ENCODE assay signal across 34 cellular contexts in the genomic region with DNA sequence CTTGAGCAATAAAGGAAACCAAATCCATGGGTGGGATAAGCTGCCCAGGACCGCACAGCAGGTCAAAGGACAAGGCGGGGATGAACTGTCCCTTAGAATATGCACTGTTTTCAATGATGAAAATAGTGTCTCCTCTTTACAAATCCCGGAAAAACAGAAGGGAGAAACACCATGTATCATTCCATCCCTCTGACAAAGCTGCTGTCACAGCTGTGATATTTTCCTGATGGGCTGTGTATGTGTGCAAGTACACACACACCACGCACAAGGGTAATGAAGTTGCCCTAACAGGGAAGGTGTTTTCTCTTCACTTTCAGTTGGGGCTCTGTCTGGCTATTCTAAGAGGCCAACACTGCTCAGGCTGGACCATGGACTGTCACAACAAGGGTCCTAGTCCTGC.
DNase-seq lines count a peak whose midpoint lies in the region; ATAC-seq, FAIRE-seq and TF ChIP-seq lines count a peak whose summit lies in the region.
"Had no signal": no experiment of that assay in that cellular context is flagged by ENCODE, and none has a peak within 500 bp of the region (broad histone marks: within the 10 kb centered on the region; RNA-seq: fewer than 3 reads in every experiment).

No MANE protein-coding gene starts in this region.

- dilution Hi-C loops in mammary epithelial cell (cut with HindIII; ENCODE audit: low sequenced_read_pairs): loop anchor here (5.0 kb wide), 1 partner anchor 38 kb away; no protein-coding TSS in a partner anchor

- H3F3A ChIP-seq in smooth muscle cell (ENCODE audit: low read depth): peaks cover 64% of the 10 kb centered on the region

- H3K4me3 Mint-ChIP-seq in MCF 10A (ENCODE audit: unreplicated experiment): no peak overlapping the region
- H3K4me3 Mint-ChIP-seq: activated naive CD8-positive, alpha-beta T cell treated with anti-CD3 and anti-CD28 coated beads for 36 hours; endodermal cell; naive thymus-derived CD8-positive, alpha-beta T cell; stimulated activated naive CD8-positive, alpha-beta T cell treated with anti-CD3 and anti-CD28 coated beads, Interleukin-15, amount 100 ng/mL, for 72 hours had no signal

- peaks cover 94% of the 10 kb centered on the region for H3K79me2 ChIP-seq in mammary epithelial cell (ENCODE audit: insufficient read depth, low read length)
- peaks cover 84% of the 10 kb centered on the region for H3K79me2 ChIP-seq in smooth muscle cell (ENCODE audit: low read depth)

- H3K27me3 ChIP-seq in mammary epithelial cell (ENCODE audit: insufficient read depth, low read length) (no peaks in the 10 kb centered on the region), lower lobe of right lung (ENCODE audit: low read depth) (no peaks in the 10 kb centered on the region), smooth muscle cell (ENCODE audit: low read depth) (no peaks in the 10 kb centered on the region), uterus (no peaks in the 10 kb centered on the region)
- H3K27me3 ChIP-seq: heart right ventricle, pancreas, Peyer's patch, upper lobe of left lung had no signal

- CTCF ChIA-PET in MCF 10A (lab: Yijun Ruan, JAX): interaction anchor here (0.8 to 5.2 kb wide), 6 partner anchors 13 to 199 kb away, joined by 3 to 53 read pairs (median 5); no protein-coding TSS in a partner anchor
- CTCF ChIA-PET in mammary epithelial cell (lab: Charles Lee; ENCODE audit: low non-redundant PET): no interaction called here

- WGBS in mammary epithelial cell (ENCODE audit: low coverage, missing lambda C conversion rate): 66% methylated on average over 3 of the region's 4 CpGs
- 90% methylated on average over 4 of the region's 4 CpGs for WGBS in smooth muscle cell (ENCODE audit: low lambda C conversion rate)

- intact Hi-C loops in MCF 10A (cut with micrococcal nuclease) (no loop called here), mammary epithelial cell (cut with micrococcal nuclease) (no loop called here), lower lobe of right lung (cut with DNase I) (no loop called here), uterus (cut with DNase I; ENCODE audit: low total_unique reads) (no loop called here)

- POLR2A ChIA-PET in MCF 10A (lab: Yijun Ruan, JAX): no interaction called here

- H3K9ac ChIP-seq in mammary epithelial cell (ENCODE audit: insufficient read depth, low read length) (no peak overlapping the region), smooth muscle cell (ENCODE audit: low read depth) (no peak overlapping the region)

- H3K4me2 ChIP-seq in mammary epithelial cell (ENCODE audit: insufficient read depth, low read depth, low read length): no peak overlapping the region
- H3K4me2 ChIP-seq in smooth muscle cell: no peak overlapping the region

- H3K27me3 Mint-ChIP-seq in MCF 10A (ENCODE audit: insufficient read depth, unreplicated experiment): no peaks in the 10 kb centered on the region
- H3K27me3 Mint-ChIP-seq: activated naive CD8-positive, alpha-beta T cell treated with anti-CD3 and anti-CD28 coated beads for 36 hours; naive thymus-derived CD8-positive, alpha-beta T cell; stimulated activated naive CD8-positive, alpha-beta T cell treated with anti-CD3 and anti-CD28 coated beads, Interleukin-15, amount 100 ng/mL, for 72 hours had no signal

- H3K36me3 ChIP-seq in mammary epithelial cell (ENCODE audit: insufficient read depth, low read length): peaks cover 56% of the 10 kb centered on the region
- peaks cover 55% of the 10 kb centered on the region for H3K36me3 ChIP-seq in lower lobe of right lung
- H3K36me3 ChIP-seq in smooth muscle cell (ENCODE audit: low read depth): peaks cover 29% of the 10 kb centered on the region
- H3K36me3 ChIP-seq in uterus: no peaks in the 10 kb centered on the region

- no TSS peak for BruUV-seq in MCF 10A (replicated peaks; lab: Mats Ljungman, UMichigan)
- no TSS peak for BruUV-seq in mammary epithelial cell (replicated peaks; lab: Mats Ljungman, UMichigan)

- ATAC-seq in lower lobe of right lung: no peak
- no peak for ATAC-seq in HG02763 (IDR thresholded peaks at IDR 0.05; ENCODE audit: unreplicated experiment)
- no peak for ATAC-seq in HG02798 (IDR thresholded peaks at IDR 0.05; ENCODE audit: poor library complexity, unreplicated experiment)
- ATAC-seq: esophagus mucosa; heart right ventricle; naive thymus-derived CD8-positive, alpha-beta T cell; pancreas; stimulated activated naive CD8-positive, alpha-beta T cell treated with anti-CD3 and anti-CD28 coated beads, Interleukin-15, amount 100 ng/mL, for 72 hours had no signal

- peaks cover 86% of the 10 kb centered on the region for H3K36me3 Mint-ChIP-seq in MCF 10A (ENCODE audit: insufficient read depth, unreplicated experiment)

- H3K4me3 ChIP-seq in mammary epithelial cell (replicated peaks in 1 of 3; ENCODE audit: insufficient read depth in 1 of 3, low read depth in 2 of 3, low read length in 3 of 3): no peak overlapping the region
- H3K4me3 ChIP-seq in lower lobe of right lung: no peak overlapping the region
- no peak overlapping the region for H3K4me3 ChIP-seq in smooth muscle cell
- no peak overlapping the region for H3K4me3 ChIP-seq in uterus
- H3K4me3 ChIP-seq: heart right ventricle, pancreas, Peyer's patch, upper lobe of left lung had no signal

- H3K4me1 Mint-ChIP-seq in MCF 10A (ENCODE audit: insufficient read depth, unreplicated experiment): peaks cover 5% of the 10 kb centered on the region

- H3K9me3 ChIP-seq in mammary epithelial cell (replicated peaks; ENCODE audit: insufficient read depth, low read length) (no peaks in the 10 kb centered on the region), lower lobe of right lung (no peaks in the 10 kb centered on the region), smooth muscle cell (replicated peaks; ENCODE audit: low read depth) (no peaks in the 10 kb centered on the region), uterus (no peaks in the 10 kb centered on the region)
- H3K9me3 ChIP-seq: heart right ventricle, pancreas, Peyer's patch, upper lobe of left lung had no signal

- no peaks in the 10 kb centered on the region for H3K9me3 Mint-ChIP-seq in MCF 10A (ENCODE audit: unreplicated experiment)
- H3K9me3 Mint-ChIP-seq: activated naive CD8-positive, alpha-beta T cell treated with anti-CD3 and anti-CD28 coated beads for 36 hours; endodermal cell; naive thymus-derived CD8-positive, alpha-beta T cell; stimulated activated naive CD8-positive, alpha-beta T cell treated with anti-CD3 and anti-CD28 coated beads, Interleukin-15, amount 100 ng/mL, for 72 hours had no signal

- in situ Hi-C loops in mammary epithelial cell (cut with MboI; ENCODE audit: low sequenced_read_pairs in 2 of 2): loop anchor here in 1 of 2 donors (25.0 kb wide), 1 partner anchor 178 kb away; no protein-coding TSS in a partner anchor

- peaks cover 4% of the 10 kb centered on the region for H3K4me1 ChIP-seq in mammary epithelial cell (ENCODE audit: insufficient read depth, low read length)
- peaks cover 10% of the 10 kb centered on the region for H3K4me1 ChIP-seq in lower lobe of right lung
- no peaks in the 10 kb centered on the region for H3K4me1 ChIP-seq in smooth muscle cell (ENCODE audit: low read depth)
- no peaks in the 10 kb centered on the region for H3K4me1 ChIP-seq in uterus
- H3K4me1 ChIP-seq: pancreas had no signal

- no peak for FAIRE-seq in D721Med (lab: Jason Lieb, UNC)
- FAIRE-seq: GM12892, pancreas had no signal

- H3K27ac ChIP-seq in mammary epithelial cell (ENCODE audit: insufficient read depth, low read depth, low read length): no peak overlapping the region
- H3K27ac ChIP-seq in lower lobe of right lung: no peak overlapping the region
- H3K27ac ChIP-seq in smooth muscle cell (ENCODE audit: low read depth): peak overlapping the region; percentile 2
- H3K27ac ChIP-seq in uterus: peak overlapping the region; percentile 35 to 72
- H3K27ac ChIP-seq: C4-2B, heart right ventricle, pancreas, upper lobe of left lung, WERI-Rb-1 had no signal

- no peak for TF ChIP-seq POLR2A in uterus (IDR thresholded peaks at IDR 0.05)

- H4K20me1 ChIP-seq in mammary epithelial cell (ENCODE audit: insufficient read depth, low read length) (peaks cover 3% of the 10 kb centered on the region), smooth muscle cell (ENCODE audit: low read depth) (peaks cover 100% of the 10 kb centered on the region)

- no peak overlapping the region for H2AFZ ChIP-seq in mammary epithelial cell (ENCODE audit: low read depth, low read length)
- no peak overlapping the region for H2AFZ ChIP-seq in smooth muscle cell (ENCODE audit: low read depth)

- TF ChIP-seq CTCF in MCF 10A (IDR thresholded peaks at IDR 0.05; ENCODE audit: unreplicated experiment) (no peak), mammary epithelial cell (conservative IDR thresholded peaks at IDR 0.05 in 1 of 2, IDR thresholded peaks at IDR 0.05 in 1 of 2; ENCODE audit: extremely low read depth in 1 of 2, insufficient read depth in 1 of 2, low read depth in 1 of 2, low read length in 2 of 2) (no peak), lower lobe of right lung (IDR thresholded peaks at IDR 0.05) (no peak), smooth muscle cell (IDR thresholded peaks at IDR 0.05; ENCODE audit: borderline replicate concordance, insufficient read depth, poor library complexity, severe bottlenecking) (no peak), uterus (IDR thresholded peaks at IDR 0.05) (no peak), D721Med (IDR thresholded peaks at IDR 0.05; ENCODE audit: insufficient read depth, missing control alignments) (no peak)

- peak overlapping the region; percentile 59 for H3K27ac Mint-ChIP-seq in MCF 10A (ENCODE audit: low read depth, unreplicated experiment)

- DNase-seq in MCF 10A (ENCODE audit: unreplicated experiment): no peak
- DNase-seq in mammary epithelial cell: no peak
- peak; percentile 27 for DNase-seq in lower lobe of right lung
- DNase-seq in smooth muscle cell (lab: John Stamatoyannopoulos, UW; ENCODE audit: unreplicated experiment): no peak
- no peak for DNase-seq in uterus
- DNase-seq in D721Med (ENCODE audit: insufficient read length, low spot score): no peak
- DNase-seq: activated CD4-positive, alpha-beta T cell treated with anti-CD3 and anti-CD28 coated beads for 48 hours; activated CD8-positive, alpha-beta memory T cell treated with anti-CD3 and anti-CD28 coated beads for 24 hours; activated effector memory CD4-positive, alpha-beta T cell treated with anti-CD3 and anti-CD28 coated beads, Interleukin-2, amount 50 U/mL, for 16 hours; activated naive CD8-positive, alpha-beta T cell treated with anti-CD3 and anti-CD28 coated beads for 36 hours; activated T-cell treated with anti-CD3 and anti-CD28 coated beads for 4 hours; COR-L47; DMS53; endodermal cell; foreskin melanocyte; HCEC 1CT; heart right ventricle; naive thymus-derived CD8-positive, alpha-beta T cell; NCI-H146; NCI-H2107; NCI-H748 treated with DMSO at 0.1 percent for 48 hours; Peyer's patch; SHP77 treated with DMSO at 0.1 percent for 48 hours; stimulated activated CD8-positive, alpha-beta memory T cell treated with anti-CD3 and anti-CD28 coated beads, Interleukin-4, amount 100 ng/mL, for 48 hours; stimulated activated naive CD8-positive, alpha-beta T cell treated with anti-CD3 and anti-CD28 coated beads, Interleukin-15, amount 100 ng/mL, for 72 hours; T-helper 9 cell; upper lobe of left lung; WERI-Rb-1 had no signal

Comparison
In these comparisons a context has a peak if more than half of its experiments do, and no peak if none do; other contexts are left out.
1. H3K27ac ChIP-seq: peak in smooth muscle cell (single experiment) and uterus (2 of 2); none in mammary epithelial cell (single experiment) and lower lobe of right lung (single experiment).